8 cellular contexts compared by ENCODE assay signal in the genomic region with DNA sequence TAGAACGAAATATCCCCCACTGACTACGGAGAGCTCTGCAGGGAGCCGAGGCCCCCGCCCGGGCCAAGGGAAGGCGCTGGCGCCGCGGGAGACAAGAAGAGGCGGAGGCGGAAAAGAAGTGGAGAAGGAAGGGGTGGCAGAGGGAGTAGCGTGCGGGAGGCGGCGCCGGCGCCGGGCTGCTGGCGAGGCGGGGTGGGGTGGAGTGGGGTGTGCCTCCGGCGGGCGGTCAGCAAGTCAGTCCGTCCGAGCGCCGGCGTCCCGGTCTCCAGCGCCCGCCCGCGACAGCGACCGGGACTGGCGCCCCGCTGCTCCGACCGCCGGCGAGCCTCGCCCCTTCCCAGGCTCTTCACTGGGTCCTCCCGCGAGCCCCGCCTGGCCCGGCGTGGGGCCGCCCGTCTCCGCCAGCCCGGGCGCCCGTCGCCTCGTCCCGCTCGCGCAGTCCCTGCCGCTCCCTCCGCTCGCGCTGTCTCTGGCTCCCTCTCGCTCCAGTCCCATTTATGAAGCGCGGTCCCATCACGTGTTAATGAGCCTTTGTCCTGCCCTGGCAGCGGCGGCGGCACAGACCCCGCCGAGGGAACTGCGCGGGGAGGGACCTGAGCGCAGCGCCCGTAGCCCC. TPM values are rescaled to one million over a fixed set of nuclear protein-coding genes. Genes with fewer than 3 reads are reported as not detected.
DNase-seq lines count a peak whose midpoint lies in the region; ATAC-seq and TF ChIP-seq lines count a peak whose summit lies in the region.
"Had no signal": no experiment of that assay in that cellular context is flagged by ENCODE, and none has a peak within 500 bp of the region (broad histone marks: within the 10 kb centered on the region; RNA-seq: fewer than 3 reads in every experiment).

TSS of gene CNR1 (minus strand) at position 471 of the 616 bp plus-strand sequence. CDS start 21,073 bp downstream, outside the sequence.

- no peak for TF ChIP-seq POLR2A in vagina (IDR thresholded peaks at IDR 0.05)

- DNase-seq in GM10266 (ENCODE audit: extremely low spot score) (no peak), endodermal cell (peak; percentile 84), vagina (ENCODE audit: extremely low spot score in 2 of 2) (no peak)

- H3K36me3 Mint-ChIP-seq in endodermal cell (ENCODE audit: low read depth) = no peaks in the 10 kb centered on the region

- intact Hi-C loops in vagina (cut with DNase I) = no loop called here

- H3K27me3 ChIP-seq in HUES64 (ENCODE audit: insufficient read depth, low read length) (peaks cover 77% of the 10 kb centered on the region), endodermal cell (ENCODE audit: control insufficient read depth, insufficient read depth, low read length, poor library complexity, severe bottlenecking) (peaks cover 40% of the 10 kb centered on the region), mucosa of rectum (ENCODE audit: control insufficient read depth in 2 of 2, insufficient read depth in 2 of 2, low read length in 2 of 2) (peaks cover 5 to 25% of the 10 kb centered on the region in 2 donors), vagina (peaks cover 4% of the 10 kb centered on the region)

- H3K9me3 Mint-ChIP-seq in endodermal cell = no peaks in the 10 kb centered on the region

- peaks cover 25% of the 10 kb centered on the region for H3K4me1 Mint-ChIP-seq in endodermal cell

- no peaks in the 10 kb centered on the region for H3K9me3 ChIP-seq in HUES64 (ENCODE audit: insufficient read depth, low read depth, low read length)
- H3K9me3 ChIP-seq in endodermal cell (ENCODE audit: control insufficient read depth, low read length) = no peaks in the 10 kb centered on the region
- no peaks in the 10 kb centered on the region for H3K9me3 ChIP-seq in mucosa of rectum (ENCODE audit: control insufficient read depth in 2 of 2, low read length in 2 of 2)
- no peaks in the 10 kb centered on the region for H3K9me3 ChIP-seq in vagina

- H3K36me3 ChIP-seq in HUES64 (ENCODE audit: insufficient read depth, low read length) (no peaks in the 10 kb centered on the region), endodermal cell (ENCODE audit: control insufficient read depth, insufficient read depth, low read length) (no peaks in the 10 kb centered on the region), mucosa of rectum (ENCODE audit: control insufficient read depth in 2 of 2, insufficient read depth in 2 of 2, low read length in 2 of 2) (no peaks in the 10 kb centered on the region), vagina (no peaks in the 10 kb centered on the region)

- H3K27ac Mint-ChIP-seq in endodermal cell = no peak within 1 kb of the TSS

- H3K9ac ChIP-seq in HUES64 (ENCODE audit: low read depth, low read length) (peak within 1 kb of the TSS; percentile 74), endodermal cell (ENCODE audit: extremely low read depth, low read length, poor library complexity, severe bottlenecking) (no peak within 1 kb of the TSS), mucosa of rectum (ENCODE audit: low read depth in 1 of 2, low read length in 2 of 2) (peak within 1 kb of the TSS; percentile 42 to 54)

- under 1% methylated on average over 76 of the region's 76 CpGs for WGBS in HUES64
- WGBS in endodermal cell (ENCODE audit: insufficient coverage in 1 of 2, insufficient read length in 1 of 2), 2 experiments = 0% methylated on average over 18 to 76 of the region's 76 CpGs

- H3K27me3 Mint-ChIP-seq in endodermal cell (ENCODE audit: insufficient read depth) = peaks cover 40% of the 10 kb centered on the region

- H3K4me1 ChIP-seq in HUES64 (ENCODE audit: insufficient read depth, low read length) (peaks cover 2% of the 10 kb centered on the region; the same call in 1 of the 2 replicates), endodermal cell (ENCODE audit: control insufficient read depth, insufficient read depth, low read length) (no peaks in the 10 kb centered on the region), mucosa of rectum (ENCODE audit: control insufficient read depth in 2 of 2, insufficient read depth in 2 of 2, low read length in 2 of 2) (peaks cover 0 to 2% of the 10 kb centered on the region in 2 donors), vagina (peaks cover 22% of the 10 kb centered on the region)

- H3K4me3 ChIP-seq in HUES64 (ENCODE audit: low read length) = peak within 1 kb of the TSS; percentile 71
- H3K4me3 ChIP-seq in endodermal cell (ENCODE audit: low read length) = peak within 1 kb of the TSS; percentile 83
- H3K4me3 ChIP-seq in mucosa of rectum (ENCODE audit: low read length in 2 of 2) = peak within 1 kb of the TSS; percentile 64 to 80
- H3K4me3 ChIP-seq in vagina = peak within 1 kb of the TSS; percentile 57

- peak within 1 kb of the TSS; percentile 68 for H3K4me3 Mint-ChIP-seq in endodermal cell

- ATAC-seq in GM21381 (IDR thresholded peaks at IDR 0.05; ENCODE audit: unreplicated experiment) (peak; percentile 48), SK-N-SH treated with all-trans-retinoic acid at 6 μM for 48 hours (peak; percentile 82)

- no peak within 1 kb of the TSS for H3K27ac ChIP-seq in HUES64 (ENCODE audit: low read depth, low read length)
- H3K27ac ChIP-seq in endodermal cell (ENCODE audit: low read depth, low read length) = peak within 1 kb of the TSS; percentile 24
- H3K27ac ChIP-seq in mucosa of rectum (ENCODE audit: low read depth in 2 of 2, low read length in 2 of 2) = peak within 1 kb of the TSS in 1 of 2 donors; percentile 44
- peak within 1 kb of the TSS; percentile 40 for H3K27ac ChIP-seq in vagina
- H3K27ac ChIP-seq: epithelial cell of prostate had no signal

- peak; percentile 56 for TF ChIP-seq CTCF in GM10266 (IDR thresholded peaks at IDR 0.05; ENCODE audit: control insufficient read depth, insufficient read depth, low read depth, missing control alignments)
- no peak for TF ChIP-seq CTCF in endodermal cell (conservative IDR thresholded peaks at IDR 0.05)
- TF ChIP-seq CTCF in vagina (IDR thresholded peaks at IDR 0.05) = no peak

TF ChIP-seq in SK-N-SH treated with all-trans-retinoic acid at 6 μM for 48 hours, 23 proteins besides CTCF, POLR2A, EP300 and RAD21:
- TF ChIP-seq OSR1 (CRISPR knock-in tag; IDR thresholded peaks at IDR 0.05) (no peak), TCF4 (CRISPR knock-in tag; IDR thresholded peaks at IDR 0.05; ENCODE audit: borderline replicate concordance) (no peak), TOX (CRISPR knock-in tag; IDR thresholded peaks at IDR 0.05; ENCODE audit: borderline replicate concordance) (no peak), ARNTL (CRISPR knock-in tag; IDR thresholded peaks at IDR 0.05; ENCODE audit: borderline replicate concordance, low read depth) (no peak), ZNF70 (CRISPR knock-in tag; IDR thresholded peaks at IDR 0.05) (no peak), ZFP3 (CRISPR knock-in tag; IDR thresholded peaks at IDR 0.05) (no peak), CSDC2 (CRISPR knock-in tag; IDR thresholded peaks at IDR 0.05) (no peak), PPARA (CRISPR knock-in tag; IDR thresholded peaks at IDR 0.05; ENCODE audit: borderline replicate concordance) (no peak)
- TF ChIP-seq, protein P1, sequence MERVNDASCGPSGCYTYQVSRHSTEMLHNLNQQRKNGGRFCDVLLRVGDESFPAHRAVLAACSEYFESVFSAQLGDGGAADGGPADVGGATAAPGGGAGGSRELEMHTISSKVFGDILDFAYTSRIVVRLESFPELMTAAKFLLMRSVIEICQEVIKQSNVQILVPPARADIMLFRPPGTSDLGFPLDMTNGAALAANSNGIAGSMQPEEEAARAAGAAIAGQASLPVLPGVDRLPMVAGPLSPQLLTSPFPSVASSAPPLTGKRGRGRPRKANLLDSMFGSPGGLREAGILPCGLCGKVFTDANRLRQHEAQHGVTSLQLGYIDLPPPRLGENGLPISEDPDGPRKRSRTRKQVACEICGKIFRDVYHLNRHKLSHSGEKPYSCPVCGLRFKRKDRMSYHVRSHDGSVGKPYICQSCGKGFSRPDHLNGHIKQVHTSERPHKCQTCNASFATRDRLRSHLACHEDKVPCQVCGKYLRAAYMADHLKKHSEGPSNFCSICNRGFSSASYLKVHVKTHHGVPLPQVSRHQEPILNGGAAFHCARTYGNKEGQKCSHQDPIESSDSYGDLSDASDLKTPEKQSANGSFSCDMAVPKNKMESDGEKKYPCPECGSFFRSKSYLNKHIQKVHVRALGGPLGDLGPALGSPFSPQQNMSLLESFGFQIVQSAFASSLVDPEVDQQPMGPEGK (CRISPR knock-in tag; IDR thresholded peaks at IDR 0.05; ENCODE audit: borderline replicate concordance) = no peak

RNA-seq across cellular contexts. Expression of gene CNR1, which starts in this region (rescaled TPM):
- 1.5 TPM for polyA plus RNA-seq in HUES64 (2013, experiment 1 of 2)
- 2.9 TPM for polyA plus RNA-seq in HUES64 (2013, experiment 2 of 2)
- total RNA-seq in endodermal cell = 10 to 100 TPM; 12.2 to 14.5 TPM
- 6.3 TPM for polyA plus RNA-seq in endodermal cell (2013, experiment 1 of 2)
- polyA plus RNA-seq in endodermal cell (2013, experiment 2 of 2) = 6.6 TPM
- total RNA-seq in vagina = 6.1 TPM
